ENCODE assay signal across 8 cellular contexts in genomic region chr1:155000725-155001437, GRCh38. TPM values are rescaled to one million over a fixed set of nuclear protein-coding genes. Genes with fewer than 3 reads are reported as not detected.
DNase-seq lines count a peak whose midpoint lies in the region; ATAC-seq and TF ChIP-seq lines count a peak whose summit lies in the region.

No MANE protein-coding gene starts in this region.

- peak overlapping the region; percentile 88 to 97 (median 96) for H3K4me3 Mint-ChIP-seq in IgD-negative memory B cell

- H3K36me3 ChIP-seq in PC-3 (ENCODE audit: low read depth, low read length) = peaks cover under 1% of the 10 kb centered on the region; the same call in 1 of the 2 replicates
- H3K36me3 ChIP-seq in mucosa of descending colon (ENCODE audit: low read depth) = no peaks in the 10 kb centered on the region

- peak; percentile 38 for ATAC-seq in GM21423 (IDR thresholded peaks at IDR 0.05; ENCODE audit: unreplicated experiment)
- peak; percentile 38 for ATAC-seq in PC-3
- peak; percentile 67 for ATAC-seq in mucosa of descending colon

- H4K20me1 ChIP-seq in PC-3 (ENCODE audit: low read length) = no peaks in the 10 kb centered on the region

- intact Hi-C loops in PC-3 (cut with micrococcal nuclease) = loop anchor here (1.0 to 2.0 kb wide), 3 partner anchors 18 to 40 kb away; partner anchors contain the start of genes CKS1B, FLAD1 and PYGO2
- intact Hi-C loops in mucosa of descending colon (cut with DNase I, micrococcal nuclease) = no loop called here

- H3K4me2 ChIP-seq in PC-3 (ENCODE audit: low read length) = peak overlapping the region; percentile 97

- peak overlapping the region; percentile 68 for H2AFZ ChIP-seq in PC-3 (ENCODE audit: low read length)

- peaks cover 21 to 26% (median 25%) of the 10 kb centered on the region in 3 donors for H3K4me1 Mint-ChIP-seq in IgD-negative memory B cell

- CTCF ChIA-PET in PC-3 (lab: Charles Lee) = interaction anchor here (0.7 to 4.1 kb wide), 2 partner anchors 17 to 40 kb away, joined by 3 to 16 read pairs; partner anchors contain the start of gene PYGO2

- H3K9me3 Mint-ChIP-seq in IgD-negative memory B cell = no peaks in the 10 kb centered on the region

- H3K9me2 ChIP-seq in PC-3 (replicated peaks; ENCODE audit: low read length) = no peaks in the 10 kb centered on the region

- no TSS peak for BruUV-seq in PC-3 (replicated peaks; lab: Mats Ljungman, UMichigan)

- H3K9me3 ChIP-seq in PC-3 (ENCODE audit: low read length) = no peaks in the 10 kb centered on the region
- H3K9me3 ChIP-seq in mucosa of descending colon = no peaks in the 10 kb centered on the region

- peaks cover 4% of the 10 kb centered on the region for H3F3A ChIP-seq in PC-3 (ENCODE audit: low read length, unreplicated experiment)

- H3K27ac ChIP-seq in PC-3 (ENCODE audit: low read length) (peak overlapping the region; percentile 77), epithelial cell of prostate (peak overlapping the region; percentile 98)

- H3K27ac Mint-ChIP-seq in IgD-negative memory B cell = peak overlapping the region; percentile 50 to 92 (median 91)

- H3K4me3 ChIP-seq in PC-3 (ENCODE audit: low read length) (peak overlapping the region; percentile 83), mucosa of descending colon (peak overlapping the region; percentile 51)

- H3K79me2 ChIP-seq in PC-3 (ENCODE audit: low read length) = peaks cover 33% of the 10 kb centered on the region

- no peaks in the 10 kb centered on the region for H3K27me3 ChIP-seq in PC-3 (ENCODE audit: low read length)

- H3K36me3 Mint-ChIP-seq in IgD-negative memory B cell = peaks cover 2% of the 10 kb centered on the region

- H3K4me1 ChIP-seq in PC-3 (ENCODE audit: insufficient read depth, low read length) = peaks cover 39% of the 10 kb centered on the region
- H3K4me1 ChIP-seq in mucosa of descending colon (ENCODE audit: low read depth) = peaks cover 36% of the 10 kb centered on the region

- POLR2A ChIA-PET in PC-3 (lab: Charles Lee; ENCODE audit: unreplicated experiment) = no interaction called here

- TF ChIP-seq CTCF in PC-3 (conservative IDR thresholded peaks at IDR 0.05; ENCODE audit: low read depth, low read length) = no peak
- TF ChIP-seq CTCF in mucosa of descending colon (IDR thresholded peaks at IDR 0.05) = no peak

- H3K27me3 Mint-ChIP-seq in IgD-negative memory B cell = no peaks in the 10 kb centered on the region

- DNase-seq in COLO829 (ENCODE audit: low spot score) (peak; percentile 92), PC-3 (peak; percentile 98), epithelial cell of prostate (ENCODE audit: low read depth, low spot score) (peak; percentile 64), mucosa of descending colon (peak; percentile 96 to 98 (median 97))
- DNase-seq in activated T-cell treated with anti-CD3 and anti-CD28 coated beads, Interleukin-2, amount 50 U/mL, for 1 hour = peak; percentile 86
- DNase-seq in stimulated activated CD8-positive, alpha-beta memory T cell treated with anti-CD3 and anti-CD28 coated beads, Interleukin-4, amount 100 ng/mL, for 24 hours (ENCODE audit: low read depth) = peak; percentile 76

- H3K9ac ChIP-seq in PC-3 (ENCODE audit: low read length) = peak overlapping the region; percentile 70

RNA-seq across cellular contexts. Expression of gene ZBTB7B, which starts 1.7 kb away (rescaled TPM):
- polyA plus RNA-seq in IgD-negative memory B cell = 7.7 TPM
- total RNA-seq in PC-3 (2014; rRNA removed) = 39.7 and 59.1 TPM in 2 replicates
- 100 to 1,000 TPM; 175 to 313 (median 255) TPM for total RNA-seq in mucosa of descending colon

RNA-seq across cellular contexts. Expression of gene LENEP, which starts 7.5 kb away (rescaled TPM):
- polyA plus RNA-seq in IgD-negative memory B cell = not detected
- total RNA-seq in PC-3 (2014; rRNA removed) = not detected in 2 replicates
- under 1 TPM in 2 of 3 donors, not detected in 1; 0.60 to 0.76 TPM for total RNA-seq in mucosa of descending colon

RNA-seq across cellular contexts. Expression of gene FLAD1, which starts 17.7 kb away (rescaled TPM):
- polyA plus RNA-seq in IgD-negative memory B cell = 57.6 TPM
- 58.5 and 84.0 TPM in 2 replicates for total RNA-seq in PC-3 (2014; rRNA removed)
- total RNA-seq in mucosa of descending colon = 10 to 100 TPM; 28.4 to 40.4 (median 31.2) TPM

RNA-seq across cellular contexts. Expression of gene CKS1B, which starts 26.4 kb away (rescaled TPM):
- 102 TPM for polyA plus RNA-seq in IgD-negative memory B cell
- total RNA-seq in PC-3 (2014; rRNA removed) (330 and 390 TPM in 2 replicates), mucosa of descending colon (10 to 100 TPM; 26.8 to 52.4 (median 29.3) TPM)

RNA-seq across cellular contexts. Expression of gene SHC1, which starts 30.3 kb away (rescaled TPM):
- 35.7 TPM for polyA plus RNA-seq in IgD-negative memory B cell
- 106 and 107 TPM in 2 replicates for total RNA-seq in PC-3 (2014; rRNA removed)
- total RNA-seq in mucosa of descending colon = 100 to 1,000 TPM in 2 of 3 donors, 10 to 100 TPM in 1; 92.7 to 130 (median 122) TPM

Comparison
In these comparisons a context has a peak if more than half of its experiments do, and no peak if none do; other contexts are left out.
1. Peak in every context shown above with its lines: DNase-seq, ATAC-seq, H3K4me3 ChIP-seq and H3K27ac ChIP-seq.